ENCODE assay signal across 2 cellular contexts in genomic region chr10:28530751-28531150, GRCh38.
TF ChIP-seq lines count a peak whose summit lies in the region.

No MANE protein-coding gene starts in this region.

TF ChIP-seq in SK-N-SH, 30 proteins besides CTCF, POLR2A, EP300 and RAD21 (continued from another document):
- TF ChIP-seq SIN3A (IDR thresholded peaks at IDR 0.05; ENCODE audit: borderline replicate concordance, low read depth, low read length) (no peak), MXI1 (IDR thresholded peaks at IDR 0.05; ENCODE audit: low read depth, low read length) (no peak), PBX3 (IDR thresholded peaks at IDR 0.05) (no peak)

TF ChIP-seq in SK-N-SH treated with all-trans-retinoic acid at 6 μM for 48 hours, 23 proteins besides CTCF, POLR2A, EP300 and RAD21 (continued from another document):
- TF ChIP-seq POU6F1 (CRISPR knock-in tag; IDR thresholded peaks at IDR 0.05; ENCODE audit: borderline replicate concordance, low read depth) (no peak), TOX (CRISPR knock-in tag; IDR thresholded peaks at IDR 0.05; ENCODE audit: borderline replicate concordance) (no peak)
